Comparison of ENCODE assay signal across 10 cellular contexts in genomic region chr15:101027273-101027901, GRCh38.
A peak's percentile ranks its signal among the peaks of the same experiment; 100 is the strongest.
DNase-seq lines count a peak whose midpoint lies in the region; FAIRE-seq and TF ChIP-seq lines count a peak whose summit lies in the region.
"Had no signal": no experiment of that assay in that cellular context is flagged by ENCODE, and none has a peak within 500 bp of the region (broad histone marks: within the 10 kb centered on the region; RNA-seq: fewer than 3 reads in every experiment).

No MANE protein-coding gene starts in this region.

- H3K27ac ChIP-seq in Peyer's patch, result no peak overlapping the region
- no peak overlapping the region for H3K27ac ChIP-seq in esophagus muscularis mucosa (replicated peaks in 1 of 4)
- H3K27ac ChIP-seq in sigmoid colon, result no peak overlapping the region
- H3K27ac ChIP-seq in MM.1S (ENCODE audit: low read length), result no peak overlapping the region

- no peak for FAIRE-seq in D721Med (lab: Jason Lieb, UNC)
- FAIRE-seq: urothelium cell line had no signal

- H3K9me2 ChIP-seq in MM.1S (replicated peaks; ENCODE audit: insufficient read depth, low read length), result no peaks in the 10 kb centered on the region

- DNase-seq in NCI-H1417 (lab: John Stamatoyannopoulos, UW), result peak in 2 of 3 experiments; percentile 9 to 21
- no peak for DNase-seq in NCI-H1417 treated with DMSO at 0.1 percent for 48 hours (lab: John Stamatoyannopoulos, UW)
- peak in 2 of 3 donors; percentile 10 to 44 for DNase-seq in Peyer's patch
- peak; percentile 79 for DNase-seq in esophagus muscularis mucosa (ENCODE audit: extremely low spot score)
- DNase-seq in sigmoid colon, result peak; percentile 56
- DNase-seq in AG08396 (ENCODE audit: low spot score), result no peak
- DNase-seq in D721Med (ENCODE audit: insufficient read length, low spot score), result no peak
- no peak for DNase-seq in MM.1S
- DNase-seq: stimulated activated CD4-positive, alpha-beta T cell treated with anti-CD3 and anti-CD28 coated beads, Interleukin-4, amount 100 ng/mL, for 4 hours had no signal

- H3K4me3 ChIP-seq in Peyer's patch (no peak overlapping the region), esophagus muscularis mucosa (no peak overlapping the region), sigmoid colon (no peak overlapping the region), MM.1S (ENCODE audit: low read length) (no peak overlapping the region)

- TF ChIP-seq CTCF in Peyer's patch (IDR thresholded peaks at IDR 0.05) (no peak), esophagus muscularis mucosa (IDR thresholded peaks at IDR 0.05) (no peak), sigmoid colon (IDR thresholded peaks at IDR 0.05) (no peak), D721Med (IDR thresholded peaks at IDR 0.05; ENCODE audit: insufficient read depth, missing control alignments) (no peak), MM.1S (IDR thresholded peaks at IDR 0.05; ENCODE audit: low read length) (no peak)

- H3K36me3 ChIP-seq in Peyer's patch (peaks cover 0 to 70% (median 0%) of the 10 kb centered on the region in 3 donors), esophagus muscularis mucosa (peaks cover 0 to 38% (median 16%) of the 10 kb centered on the region in 4 donors), sigmoid colon (peaks cover 0 to 58% (median 5%) of the 10 kb centered on the region in 4 donors), MM.1S (replicated peaks; ENCODE audit: insufficient read depth, low read length) (no peaks in the 10 kb centered on the region)

- no peak overlapping the region for H3K4me2 ChIP-seq in MM.1S (ENCODE audit: low read depth, low read length)

- H2AFZ ChIP-seq in MM.1S (ENCODE audit: low read length), result no peak overlapping the region

- TF ChIP-seq EP300 in esophagus muscularis mucosa (IDR thresholded peaks at IDR 0.05) (no peak), sigmoid colon (IDR thresholded peaks at IDR 0.05) (no peak)

- no peaks in the 10 kb centered on the region for H3K9me3 ChIP-seq in Peyer's patch
- no peaks in the 10 kb centered on the region for H3K9me3 ChIP-seq in esophagus muscularis mucosa
- H3K9me3 ChIP-seq in sigmoid colon, result no peaks in the 10 kb centered on the region
- no peaks in the 10 kb centered on the region for H3K9me3 ChIP-seq in MM.1S (replicated peaks; ENCODE audit: insufficient read depth, low read length)

- H3K9ac ChIP-seq in MM.1S (ENCODE audit: low read length), result no peak overlapping the region

- H3K4me1 ChIP-seq in Peyer's patch, result no peaks in the 10 kb centered on the region
- peaks cover 5 to 11% (median 8%) of the 10 kb centered on the region in 4 donors for H3K4me1 ChIP-seq in esophagus muscularis mucosa
- H3K4me1 ChIP-seq in sigmoid colon, result no peaks in the 10 kb centered on the region
- H3K4me1 ChIP-seq in MM.1S (ENCODE audit: low read length), result no peaks in the 10 kb centered on the region

- H3K79me2 ChIP-seq in MM.1S (ENCODE audit: low read length), result no peaks in the 10 kb centered on the region

- TF ChIP-seq POLR2A in Peyer's patch (IDR thresholded peaks at IDR 0.05) (no peak), esophagus muscularis mucosa (IDR thresholded peaks at IDR 0.05; ENCODE audit: low read depth) (no peak), sigmoid colon (IDR thresholded peaks at IDR 0.05) (no peak)

- no peaks in the 10 kb centered on the region for H4K20me1 ChIP-seq in MM.1S (ENCODE audit: insufficient read depth, low read length)

- intact Hi-C loops in esophagus muscularis mucosa (cut with DNase I) (no loop called here), sigmoid colon (cut with DNase I) (no loop called here)

- no peaks in the 10 kb centered on the region for H3F3A ChIP-seq in MM.1S (ENCODE audit: insufficient read depth, low read length)

- WGBS in esophagus muscularis mucosa, result 77% methylated on average over 18 of the region's 25 CpGs
- 75 to 86% methylated on average over 25 of the region's 25 CpGs for WGBS in sigmoid colon, 2 donors

- H3K27me3 ChIP-seq in Peyer's patch (no peaks in the 10 kb centered on the region), esophagus muscularis mucosa (no peaks in the 10 kb centered on the region), sigmoid colon (no peaks in the 10 kb centered on the region), MM.1S (replicated peaks; ENCODE audit: insufficient read depth, low read length) (no peaks in the 10 kb centered on the region)

Comparison
In these comparisons a context has a peak if more than half of its experiments do, and no peak if none do; other contexts are left out.
1. DNase-seq: peak in NCI-H1417 (2 of 3), Peyer's patch (2 of 3), esophagus muscularis mucosa (single experiment) and sigmoid colon (single experiment); none in NCI-H1417 treated with DMSO at 0.1 percent for 48 hours (single experiment), AG08396 (single experiment), D721Med (single experiment) and MM.1S (single experiment).